8 cellular contexts compared by ENCODE assay signal in the genomic region with DNA sequence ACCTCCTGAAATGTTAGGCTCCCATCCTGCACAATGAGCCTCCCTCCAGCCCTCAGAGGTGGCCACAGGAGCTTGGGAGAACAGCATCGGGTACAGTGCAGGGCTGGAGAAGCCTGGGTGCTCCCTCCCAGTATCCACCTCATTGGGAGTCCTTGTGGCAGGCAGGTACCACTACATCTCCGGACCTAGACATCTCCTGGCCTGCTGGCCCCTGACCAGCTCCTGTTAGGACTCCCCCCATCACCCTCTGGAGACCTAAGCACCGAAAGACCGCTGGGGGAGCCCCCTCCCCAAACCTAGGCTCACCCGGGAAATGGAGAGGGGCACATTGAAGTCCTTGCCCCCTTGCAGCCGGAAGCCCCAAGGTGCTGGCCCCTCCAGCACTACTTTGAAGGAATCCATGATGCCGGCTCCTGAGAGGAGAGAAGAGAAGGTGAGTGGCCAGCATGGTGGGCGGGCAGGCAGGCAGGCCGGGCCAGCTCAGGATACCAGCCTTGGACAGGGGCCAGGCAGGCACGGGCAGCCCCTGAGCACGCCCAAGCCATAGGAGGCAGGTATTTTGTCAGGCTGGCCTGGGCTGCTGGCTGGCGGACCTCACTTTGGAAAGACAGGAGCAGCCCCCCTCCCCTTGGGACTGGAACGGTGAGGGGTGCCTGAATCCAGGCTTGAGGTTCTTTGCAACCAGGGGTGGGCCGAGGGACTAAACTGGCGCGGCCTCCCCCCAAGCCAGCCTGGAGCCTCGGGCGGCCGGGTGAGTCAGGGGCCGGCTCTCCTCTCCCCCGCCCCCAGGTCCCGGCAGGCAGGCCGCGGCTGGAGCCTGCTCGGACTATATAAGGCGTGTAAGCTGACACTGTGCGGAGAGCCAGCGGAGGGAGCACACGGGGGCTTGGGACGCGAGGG. TPM values are rescaled to one million over a fixed set of nuclear protein-coding genes. Genes with fewer than 3 reads are reported as not detected.
DNase-seq lines count a peak whose midpoint lies in the region; ATAC-seq and TF ChIP-seq lines count a peak whose summit lies in the region.

No MANE protein-coding gene starts in this region.

- in situ Hi-C loops in transverse colon (cut with MboI; ENCODE audit: low pct_ligation_motif_present in 1 of 4, low pct_unique_long_range_greater_than_20kb in 1 of 4, low sequenced_read_pairs in 3 of 4) = no loop called here

- peaks cover 31% of the 10 kb centered on the region for H3K27me3 Mint-ChIP-seq in dendritic cell treated with granulocyte-macrophage colony-stimulating factor and Interleukin-4, amounts not matched to agents 40 ng/mL and 50 ng/mL, for 4 days

- H3K4me1 ChIP-seq in lower lobe of right lung (peaks cover 56% of the 10 kb centered on the region), transverse colon (peaks cover 24 to 75% (median 50%) of the 10 kb centered on the region in 4 donors)

- intact Hi-C loops in dendritic cell treated with granulocyte-macrophage colony-stimulating factor and Interleukin-4, amounts not matched to agents 40 ng/mL and 50 ng/mL, for 4 days (cut with micrococcal nuclease) = loop anchor here (1.0 to 10.0 kb wide), 4 partner anchors 21 to 182 kb away; a partner anchor contains a TSS
- intact Hi-C loops in lower lobe of right lung (cut with DNase I) = no loop called here
- intact Hi-C loops in transverse colon (cut with DNase I; ENCODE audit: low total_unique reads) = loop anchor here (2.0 kb wide), 2 partner anchors 40 to 70 kb away; a partner anchor contains a TSS

- H3K4me3 ChIP-seq in HFF-Myc (replicated peaks; ENCODE audit: low read depth, low read length) (peak overlapping the region; percentile 80), lower lobe of right lung (peak overlapping the region; percentile 71), transverse colon (peak overlapping the region; percentile 39 to 80 (median 60))

- H3K27me3 ChIP-seq in lower lobe of right lung (ENCODE audit: low read depth) (no peaks in the 10 kb centered on the region), transverse colon (peaks cover 10% of the 10 kb centered on the region)

- H3K36me3 Mint-ChIP-seq in dendritic cell treated with granulocyte-macrophage colony-stimulating factor and Interleukin-4, amounts not matched to agents 40 ng/mL and 50 ng/mL, for 4 days (ENCODE audit: low read depth) = peaks cover 21% of the 10 kb centered on the region

- no peak for TF ChIP-seq EP300 in transverse colon (IDR thresholded peaks at IDR 0.05; ENCODE audit: low read depth)

- H3K9me3 Mint-ChIP-seq in dendritic cell treated with granulocyte-macrophage colony-stimulating factor and Interleukin-4, amounts not matched to agents 40 ng/mL and 50 ng/mL, for 4 days = no peaks in the 10 kb centered on the region

- peak; percentile 15 for DNase-seq in COR-L47 (lab: John Stamatoyannopoulos, UW)
- peak; percentile 76 for DNase-seq in HFF-Myc (ENCODE audit: extremely low read depth, low read depth)
- DNase-seq in RPMI7951 (ENCODE audit: low read depth) = peak; percentile 92
- DNase-seq in lower lobe of right lung = no peak
- DNase-seq in transverse colon = peak; percentile 65
- no peak for DNase-seq in effector CD4-positive, alpha-beta T cell

- TF ChIP-seq POLR2A in transverse colon (IDR thresholded peaks at IDR 0.05) = no peak

- H3K27ac ChIP-seq in lower lobe of right lung (peak overlapping the region; percentile 87), transverse colon (peak overlapping the region; percentile 91 to 96 (median 94))

- H3K4me3 Mint-ChIP-seq in dendritic cell treated with granulocyte-macrophage colony-stimulating factor and Interleukin-4, amounts not matched to agents 40 ng/mL and 50 ng/mL, for 4 days = peak overlapping the region; percentile 77

- H3K9me3 ChIP-seq in lower lobe of right lung (no peaks in the 10 kb centered on the region), transverse colon (no peaks in the 10 kb centered on the region)

- 11% methylated on average over 22 of the region's 31 CpGs; no CpG with 5 or more reads in 1 of the 2 donors for WGBS in transverse colon (ENCODE audit: low coverage in 1 of 2), 2 donors

- H3K27ac Mint-ChIP-seq in dendritic cell treated with granulocyte-macrophage colony-stimulating factor and Interleukin-4, amounts not matched to agents 40 ng/mL and 50 ng/mL, for 4 days = peak overlapping the region; percentile 73

- ATAC-seq in lower lobe of right lung = peak; percentile 32 to 44
- ATAC-seq in GM19324 (IDR thresholded peaks at IDR 0.05; ENCODE audit: low FRiP score, unreplicated experiment) = no peak

- peaks cover 78% of the 10 kb centered on the region for H3K4me1 Mint-ChIP-seq in dendritic cell treated with granulocyte-macrophage colony-stimulating factor and Interleukin-4, amounts not matched to agents 40 ng/mL and 50 ng/mL, for 4 days (ENCODE audit: low read depth)

- H3K36me3 ChIP-seq in lower lobe of right lung = peaks cover 10% of the 10 kb centered on the region
- no peaks in the 10 kb centered on the region for H3K36me3 ChIP-seq in transverse colon

- TF ChIP-seq CTCF in HFF-Myc (IDR thresholded peaks at IDR 0.05; ENCODE audit: low read depth, low read length, missing control alignments) = peak; percentile 37
- TF ChIP-seq CTCF in lower lobe of right lung (IDR thresholded peaks at IDR 0.05) = no peak
- TF ChIP-seq CTCF in transverse colon (IDR thresholded peaks at IDR 0.05) = peak in 4 of 5 experiments; percentile 21 to 48 (median 36)

RNA-seq across cellular contexts. Expression of a gene that starts 1.0 kb away (rescaled TPM):
- total RNA-seq in RPMI7951 (2014; rRNA removed; shearing (Covaris generic)) = 88.4 and 93.8 TPM in 2 replicates
- 47.1 TPM for total RNA-seq in lower lobe of right lung
- total RNA-seq in transverse colon = 100 to 1,000 TPM in 1 of 4 donors, 10 to 100 TPM in 3; 52.6 to 256 (median 78.6) TPM

RNA-seq across cellular contexts. Expression of a gene that starts 13.3 kb away (rescaled TPM):
- total RNA-seq in RPMI7951 (2014; rRNA removed; shearing (Covaris generic)) = 0.49 TPM in 1 of 2 replicates, not detected in the other
- total RNA-seq in lower lobe of right lung (76.5 TPM), transverse colon (10 to 100 TPM in 2 of 4 donors, 1 to 10 TPM in 1, under 1 TPM in 1; 0.60 to 17.2 (median 7.8) TPM)

RNA-seq across cellular contexts. Expression of a gene that starts 20.4 kb away (rescaled TPM):
- total RNA-seq in RPMI7951 (2014; rRNA removed; shearing (Covaris generic)) = 74.2 and 87.6 TPM in 2 replicates
- 69.4 TPM for total RNA-seq in lower lobe of right lung
- 100 to 1,000 TPM in 2 of 4 donors, 10 to 100 TPM in 2; 96.5 to 170 (median 130) TPM for total RNA-seq in transverse colon

RNA-seq across cellular contexts. Expression of a gene that starts 22.9 kb away (rescaled TPM):
- 29.7 and 39.5 TPM in 2 replicates for total RNA-seq in RPMI7951 (2014; rRNA removed; shearing (Covaris generic))
- total RNA-seq in lower lobe of right lung = 23.1 TPM
- 100 to 1,000 TPM in 1 of 4 donors, 10 to 100 TPM in 3; 10.1 to 201 (median 17.4) TPM for total RNA-seq in transverse colon

RNA-seq across cellular contexts. Expression of a gene that starts 49.7 kb away (rescaled TPM):
- total RNA-seq in RPMI7951 (2014; rRNA removed; shearing (Covaris generic)) = 13.9 and 20.8 TPM in 2 replicates
- total RNA-seq in lower lobe of right lung (1.7 TPM), transverse colon (1 to 10 TPM in 3 of 4 donors, not detected in 1; 2.1 to 5.0 (median 2.5) TPM)

Comparison
In these comparisons a context has a peak if more than half of its experiments do, and no peak if none do; other contexts are left out.
1. DNase-seq: peak in COR-L47 (single experiment), HFF-Myc (single experiment), RPMI7951 (single experiment) and transverse colon (single experiment); none in lower lobe of right lung (single experiment) and effector CD4-positive, alpha-beta T cell (single experiment).
2. Peak in every context shown above with its lines, with median percentiles within 50 percentile points of each other: H3K4me3 ChIP-seq.